Comparison of ENCODE assay signal across 8 cellular contexts in genomic region chr6:155224031-155224451, GRCh38. TPM values are rescaled to one million over a fixed set of nuclear protein-coding genes. Genes with fewer than 3 reads are reported as not detected.
DNase-seq lines count a peak whose midpoint lies in the region; ATAC-seq and TF ChIP-seq lines count a peak whose summit lies in the region.

No MANE protein-coding gene starts in this region.

- H3K36me3 ChIP-seq in Caco-2 (ENCODE audit: control insufficient read depth, insufficient read depth, low read length) = no peaks in the 10 kb centered on the region

- peak overlapping the region; percentile 93 for H3K27ac Mint-ChIP-seq in Caco-2 (ENCODE audit: unreplicated experiment)
- no peak overlapping the region for H3K27ac Mint-ChIP-seq in mesothelial cell of epicardium

- no peak overlapping the region; the same call in 1 of the 2 replicates for H3K4me3 ChIP-seq in Caco-2 (ENCODE audit: low read depth, low read length)

- H3K9me3 ChIP-seq in Caco-2 = no peaks in the 10 kb centered on the region; the same call in none of the 2 replicates

- POLR2A ChIA-PET in Caco-2 (lab: Charles Lee) = interaction anchor here (0.7 kb wide), 1 partner anchor 24 kb away, joined by 3 read pairs; no protein-coding TSS in a partner anchor

- peaks cover 17% of the 10 kb centered on the region for H3K4me1 ChIP-seq in Caco-2

- no TSS peak for BruUV-seq in Caco-2 (replicated peaks; lab: Mats Ljungman, UMichigan)

- intact Hi-C loops in Caco-2 (cut with micrococcal nuclease; ENCODE audit: unreplicated experiment) = loop anchor here (1.0 kb wide), 3 partner anchors 23 to 39 kb away; no protein-coding TSS in a partner anchor

- no peaks in the 10 kb centered on the region for H3K36me3 Mint-ChIP-seq in Caco-2 (ENCODE audit: insufficient read depth, unreplicated experiment)
- peaks cover under 1% of the 10 kb centered on the region for H3K36me3 Mint-ChIP-seq in mesothelial cell of epicardium

- peaks cover 19% of the 10 kb centered on the region for H3K4me1 Mint-ChIP-seq in Caco-2 (ENCODE audit: low read depth, unreplicated experiment)
- peaks cover 19% of the 10 kb centered on the region for H3K4me1 Mint-ChIP-seq in mesothelial cell of epicardium

- TF ChIP-seq CTCF in Caco-2 (IDR thresholded peaks at IDR 0.05; ENCODE audit: insufficient read depth in 1 of 2, low read depth in 1 of 2, low read length in 1 of 2, severe bottlenecking in 1 of 2, unreplicated experiment in 1 of 2) (no peak), mesothelial cell of epicardium (IDR thresholded peaks at IDR 0.05; ENCODE audit: unreplicated experiment) (no peak)

- DNase-seq in Caco-2 (peak; percentile 58 to 67), activated T-cell treated with anti-CD3 and anti-CD28 coated beads for 4 hours (peak; percentile 10), kidney glomerular epithelial cell (lab: John Stamatoyannopoulos, UW) (peak; percentile 89), NCI-H1436 treated with DMSO at 0.1 percent for 48 hours (lab: John Stamatoyannopoulos, UW) (no peak), erythroblast (lab: John Stamatoyannopoulos, UW) (no peak), mesothelial cell of epicardium (ENCODE audit: low spot score in 2 of 2, unreplicated experiment in 2 of 2) (no peak)

- ATAC-seq in GM21367 (IDR thresholded peaks at IDR 0.05; ENCODE audit: unreplicated experiment) (peak; percentile 98), HG03565 (IDR thresholded peaks at IDR 0.05; ENCODE audit: unreplicated experiment) (peak; percentile 98)

- H3K4me3 Mint-ChIP-seq in Caco-2 (ENCODE audit: unreplicated experiment) (peak overlapping the region; percentile 65), mesothelial cell of epicardium (no peak overlapping the region)

- H3K27me3 ChIP-seq in Caco-2 (replicated peaks; ENCODE audit: control insufficient read depth, insufficient read depth, low read length) = no peaks in the 10 kb centered on the region

- H3K9me3 Mint-ChIP-seq in Caco-2 (ENCODE audit: unreplicated experiment) (peaks cover under 1% of the 10 kb centered on the region), mesothelial cell of epicardium (peaks cover 4% of the 10 kb centered on the region)

- H3K27me3 Mint-ChIP-seq in Caco-2 (ENCODE audit: insufficient read depth, unreplicated experiment) (no peaks in the 10 kb centered on the region), mesothelial cell of epicardium (ENCODE audit: low read depth) (no peaks in the 10 kb centered on the region)

- CTCF ChIA-PET in Caco-2 (lab: Charles Lee) = no interaction called here

- TF ChIP-seq POLR2A in erythroblast (IDR thresholded peaks at IDR 0.05; ENCODE audit: low read length) = no peak

RNA-seq across cellular contexts. Expression of gene CLDN20, which starts 39.8 kb away (rescaled TPM):
- total RNA-seq in Caco-2 (2022) (not detected in 2 replicates), mesothelial cell of epicardium (not detected in 3 replicates)

Comparison
In these comparisons a context has a peak if more than half of its experiments do, and no peak if none do; other contexts are left out.
1. DNase-seq: peak in Caco-2 (2 of 2), activated T-cell treated with anti-CD3 and anti-CD28 coated beads for 4 hours (single experiment) and kidney glomerular epithelial cell (single experiment); none in NCI-H1436 treated with DMSO at 0.1 percent for 48 hours (single experiment), erythroblast (0 of 2) and mesothelial cell of epicardium (0 of 2).